ENCODE assay signal across 1 cellular context in genomic region chr4:56977321-56978012, GRCh38.
TF ChIP-seq lines count a peak whose summit lies in the region.

Gene NOA1, minus strand, starts transcription at chr4:56977606. Its CDS starts 21 bp downstream, at chr4:56977585.

TF ChIP-seq in HepG2, 621 proteins besides CTCF, POLR2A, EP300 and RAD21 (continued from another document and continues in another):
- TF ChIP-seq IKZF4 (CRISPR knock-in tag; IDR thresholded peaks at IDR 0.05; ENCODE audit: borderline replicate concordance, low read depth, not compliant biosample characterization), result peak; percentile 50
- TF ChIP-seq ZNF263 (CRISPR knock-in tag; IDR thresholded peaks at IDR 0.05), result no peak
- TF ChIP-seq CEBPG (CRISPR knock-in tag; IDR thresholded peaks at IDR 0.05), result no peak
- TF ChIP-seq RAD51 (IDR thresholded peaks at IDR 0.05; ENCODE audit: borderline replicate concordance), result no peak
- TF ChIP-seq GMEB1 (CRISPR knock-in tag; IDR thresholded peaks at IDR 0.05; ENCODE audit: borderline replicate concordance), result peak; percentile 52; the same call in 1 of the 2 replicates
- no peak for TF ChIP-seq U2AF1 (optimal IDR thresholded peaks at IDR 0.05; ENCODE audit: low read depth, low read length)
- TF ChIP-seq NR2F6 (IDR thresholded peaks at IDR 0.05), result no peak
- 0 out of 2 replicates have a peak, but pooled peaks have one; percentile 36 for TF ChIP-seq NR2F6 (CRISPR knock-in tag; IDR thresholded peaks at IDR 0.05)
- no peak for TF ChIP-seq ZNF597 (CRISPR knock-in tag; IDR thresholded peaks at IDR 0.05)
- no peak for TF ChIP-seq CHCHD3 (CRISPR knock-in tag; IDR thresholded peaks at IDR 0.05)
- TF ChIP-seq ZNF773 (CRISPR knock-in tag; IDR thresholded peaks at IDR 0.05; ENCODE audit: borderline replicate concordance), result no peak
- no peak; the same call in 1 of the 2 replicates for TF ChIP-seq ZNF580 (CRISPR knock-in tag; IDR thresholded peaks at IDR 0.05; ENCODE audit: borderline replicate concordance, low read depth)
- no peak for TF ChIP-seq ZNF230 (CRISPR knock-in tag; IDR thresholded peaks at IDR 0.05)
- TF ChIP-seq CAMTA2 (CRISPR knock-in tag; IDR thresholded peaks at IDR 0.05; ENCODE audit: borderline replicate concordance), result peak; percentile 54; the same call in 1 of the 2 replicates
- peak; percentile 86 for TF ChIP-seq NR2C2 (CRISPR knock-in tag; IDR thresholded peaks at IDR 0.05; ENCODE audit: borderline replicate concordance)
- TF ChIP-seq MAX (IDR thresholded peaks at IDR 0.05), result peak; percentile 72
- no peak for TF ChIP-seq ZNF382 (CRISPR knock-in tag; IDR thresholded peaks at IDR 0.05; ENCODE audit: borderline replicate concordance)
- no peak for TF ChIP-seq ZNF674 (CRISPR knock-in tag; IDR thresholded peaks at IDR 0.05; ENCODE audit: low read depth)
- TF ChIP-seq ZNF431 (CRISPR knock-in tag; IDR thresholded peaks at IDR 0.05; ENCODE audit: borderline replicate concordance, low read depth), result 0 out of 2 replicates have a peak, but pooled peaks have one; percentile 26
- no peak for TF ChIP-seq ZNF251 (CRISPR knock-in tag; IDR thresholded peaks at IDR 0.05)
- no peak for TF ChIP-seq EHMT2 (IDR thresholded peaks at IDR 0.05; ENCODE audit: borderline replicate concordance, low read depth, low read length)
- 0 out of 4 replicates have a peak, but pooled peaks of 1 of the 2 experiments have one; percentile 23 for TF ChIP-seq REST (IDR thresholded peaks at IDR 0.05; ENCODE audit: borderline replicate concordance in 1 of 2, low read depth in 1 of 2, low read length in 2 of 2)
- TF ChIP-seq RERE (CRISPR knock-in tag; IDR thresholded peaks at IDR 0.05; ENCODE audit: low read depth), result no peak
- TF ChIP-seq ZNF20 (CRISPR knock-in tag; IDR thresholded peaks at IDR 0.05), result no peak
- TF ChIP-seq KDM5A (IDR thresholded peaks at IDR 0.05; ENCODE audit: borderline replicate concordance, low read length), result peak; percentile 73; the same call in 1 of the 2 replicates
- TF ChIP-seq KLF15 (CRISPR knock-in tag; IDR thresholded peaks at IDR 0.05; ENCODE audit: borderline replicate concordance), result no peak
- no peak for TF ChIP-seq TFAP4 (IDR thresholded peaks at IDR 0.05; ENCODE audit: borderline replicate concordance, low read depth)
- no peak for TF ChIP-seq GZF1 (CRISPR knock-in tag; IDR thresholded peaks at IDR 0.05)
- no peak for TF ChIP-seq E2F5 (CRISPR knock-in tag; conservative IDR thresholded peaks at IDR 0.05)
- no peak for TF ChIP-seq ZNF496 (CRISPR knock-in tag; IDR thresholded peaks at IDR 0.05; ENCODE audit: insufficient replicate concordance)
- TF ChIP-seq STAT5B (CRISPR knock-in tag; IDR thresholded peaks at IDR 0.05), result no peak
- TF ChIP-seq IKZF1 (IDR thresholded peaks at IDR 0.05), result no peak
- TF ChIP-seq KLF6 (CRISPR knock-in tag; IDR thresholded peaks at IDR 0.05), result peak; percentile 13; the same call in 1 of the 2 replicates
- no peak for TF ChIP-seq ZNF160 (CRISPR knock-in tag; IDR thresholded peaks at IDR 0.05)
- no peak for TF ChIP-seq SKI (IDR thresholded peaks at IDR 0.05; ENCODE audit: partially characterized antibody)
- no peak; the same call in 1 of the 2 replicates for TF ChIP-seq ZBTB21 (CRISPR knock-in tag; IDR thresholded peaks at IDR 0.05)
- no peak for TF ChIP-seq FOSL1 (CRISPR knock-in tag; IDR thresholded peaks at IDR 0.05; ENCODE audit: borderline replicate concordance)
- no peak for TF ChIP-seq ARNT (IDR thresholded peaks at IDR 0.05)
- no peak for TF ChIP-seq ZNF639 (CRISPR knock-in tag; conservative IDR thresholded peaks at IDR 0.05)
- TF ChIP-seq ZZZ3 (CRISPR knock-in tag; IDR thresholded peaks at IDR 0.05; ENCODE audit: borderline replicate concordance), result no peak
- TF ChIP-seq ZBTB43 (CRISPR knock-in tag; conservative IDR thresholded peaks at IDR 0.05), result no peak
- no peak for TF ChIP-seq GTF3A (CRISPR knock-in tag; conservative IDR thresholded peaks at IDR 0.05)
- TF ChIP-seq ZBTB20 (CRISPR knock-in tag; IDR thresholded peaks at IDR 0.05; ENCODE audit: borderline replicate concordance, low read depth), result no peak; the same call in 1 of the 2 replicates
- TF ChIP-seq ZBTB3 (CRISPR knock-in tag; IDR thresholded peaks at IDR 0.05; ENCODE audit: borderline replicate concordance, low read depth), result 0 out of 2 replicates have a peak, but pooled peaks have one; percentile 7
- peak; percentile 31; the same call in 1 of the 2 replicates for TF ChIP-seq HOMEZ (CRISPR knock-in tag; IDR thresholded peaks at IDR 0.05; ENCODE audit: low read depth)
- no peak for TF ChIP-seq FIP1L1 (IDR thresholded peaks at IDR 0.05; ENCODE audit: borderline replicate concordance, insufficient read depth, low read depth, low read length)
